Comparison of ENCODE assay signal across 8 cellular contexts in the genomic region with DNA sequence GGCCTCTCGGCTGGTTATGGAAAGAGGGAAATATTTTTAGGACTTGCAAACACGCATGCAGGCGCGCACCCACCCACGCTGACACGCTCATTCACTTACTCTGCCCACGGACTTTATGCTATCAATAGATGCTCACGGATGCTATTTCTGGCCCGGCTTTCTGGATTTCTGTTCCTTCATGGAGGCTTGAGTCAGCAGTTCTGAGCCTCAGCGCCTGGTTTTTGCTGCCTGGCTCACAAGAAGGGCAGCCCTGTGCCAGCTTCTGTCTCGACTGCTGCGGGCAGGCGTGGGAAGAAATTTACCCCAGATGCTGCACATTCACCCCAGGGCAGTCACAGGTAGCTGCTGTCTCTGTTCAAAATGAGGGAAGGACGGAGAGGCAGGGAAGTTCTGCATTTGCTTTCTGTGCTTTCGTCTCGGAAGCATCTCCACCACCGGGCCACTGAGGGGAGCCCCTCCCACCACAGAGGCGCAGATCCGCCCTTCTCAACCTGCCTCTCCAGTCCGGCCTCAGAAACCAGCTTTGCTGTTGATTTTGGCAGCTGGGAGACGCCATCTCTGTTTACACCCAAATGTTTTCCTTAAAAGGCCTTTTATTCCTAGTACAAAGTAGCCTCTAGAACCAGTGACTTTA.
DNase-seq lines count a peak whose midpoint lies in the region; ATAC-seq, FAIRE-seq and TF ChIP-seq lines count a peak whose summit lies in the region.

No MANE protein-coding gene starts in this region.

- no peak overlapping the region for H3K27ac Mint-ChIP-seq in T-helper 17 cell

- peak; percentile 77 for ATAC-seq in SK-N-SH treated with all-trans-retinoic acid at 6 μM for 48 hours
- peak in 3 of 4 donors; percentile 37 to 59 (median 59) for ATAC-seq in pancreas
- no peak for ATAC-seq in GM21717 (IDR thresholded peaks at IDR 0.05; ENCODE audit: unreplicated experiment)
- ATAC-seq in T-helper 17 cell, result no peak

- peak overlapping the region in 6 of 11 experiments; percentile 7 to 50 (median 37); a peak in 5 of 22 replicates for H3K9ac ChIP-seq in BLaER1 treated with 17β-estradiol and CSF1 and Interleukin-3, amounts not matched to agents 10 nM and 100 nM

- no peaks in the 10 kb centered on the region for H3K36me3 ChIP-seq in BLaER1 treated with 17β-estradiol and CSF1 and Interleukin-3, amounts not matched to agents 10 nM and 100 nM
- H3K36me3 ChIP-seq in pancreas, result no peaks in the 10 kb centered on the region

- no peaks in the 10 kb centered on the region for H3K36me3 Mint-ChIP-seq in T-helper 17 cell (ENCODE audit: low read depth)

- H3K4me3 Mint-ChIP-seq in T-helper 17 cell, result no peak overlapping the region

- intact Hi-C loops in pancreas (cut with DNase I), result no loop called here

- FAIRE-seq in pancreas (lab: Jason Lieb, UNC) (no peak), RCC 7860 (lab: Jason Lieb, UNC) (no peak)

- no peak overlapping the region for H3K4me3 ChIP-seq in BLaER1 treated with 17β-estradiol and CSF1 and Interleukin-3, amounts not matched to agents 10 nM and 100 nM
- no peak overlapping the region for H3K4me3 ChIP-seq in pancreas

- DNase-seq in globus pallidus (ENCODE audit: low spot score), result peak; percentile 55
- no peak for DNase-seq in pancreas
- no peak for DNase-seq in SW 1271 (lab: John Stamatoyannopoulos, UW)
- DNase-seq in T-helper 17 cell, result no peak
- no peak for DNase-seq in RCC 7860 (ENCODE audit: low spot score)

- peaks cover 2% of the 10 kb centered on the region for H3K4me1 Mint-ChIP-seq in T-helper 17 cell

- peak overlapping the region; percentile 59 to 81 (median 70) for H3K4me2 ChIP-seq in BLaER1 treated with 17β-estradiol and CSF1 and Interleukin-3, amounts not matched to agents 10 nM and 100 nM

- no peaks in the 10 kb centered on the region; a peak in 1 of 22 replicates for H4K20me1 ChIP-seq in BLaER1 treated with 17β-estradiol and CSF1 and Interleukin-3, amounts not matched to agents 10 nM and 100 nM

- H3K27me3 ChIP-seq in BLaER1 treated with 17β-estradiol and CSF1 and Interleukin-3, amounts not matched to agents 10 nM and 100 nM, result peaks cover 0 to 9% (median 0%) of the 10 kb centered on the region in 11 experiments; a peak in 4 of 22 replicates
- no peaks in the 10 kb centered on the region for H3K27me3 ChIP-seq in pancreas

- peak overlapping the region in 2 of 11 experiments; percentile 34 to 40; a peak in 2 of 22 replicates for H3K27ac ChIP-seq in BLaER1 treated with 17β-estradiol and CSF1 and Interleukin-3, amounts not matched to agents 10 nM and 100 nM
- no peak overlapping the region for H3K27ac ChIP-seq in pancreas

- peaks cover 50% of the 10 kb centered on the region for H3K27me3 Mint-ChIP-seq in T-helper 17 cell

- TF ChIP-seq CTCF in pancreas (IDR thresholded peaks at IDR 0.05), result no peak

- H3K9me3 ChIP-seq in BLaER1 treated with 17β-estradiol and CSF1 and Interleukin-3, amounts not matched to agents 10 nM and 100 nM (replicated peaks in 1 of 11), result no peaks in the 10 kb centered on the region
- H3K9me3 ChIP-seq in pancreas (no peaks in the 10 kb centered on the region), T-helper 17 cell (ENCODE audit: control insufficient read depth, low read length, poor library complexity, severe bottlenecking) (no peaks in the 10 kb centered on the region)

- peaks cover 23 to 50% (median 43%) of the 10 kb centered on the region in 10 experiments for H3K4me1 ChIP-seq in BLaER1 treated with 17β-estradiol and CSF1 and Interleukin-3, amounts not matched to agents 10 nM and 100 nM
- no peaks in the 10 kb centered on the region for H3K4me1 ChIP-seq in pancreas

- 79 to 80% methylated on average over 21 of the region's 21 CpGs for WGBS in pancreas, 2 donors

TF ChIP-seq in SK-N-SH treated with all-trans-retinoic acid at 6 μM for 48 hours, 23 proteins besides CTCF, POLR2A, EP300 and RAD21:
- TF ChIP-seq ZFP3 (CRISPR knock-in tag; IDR thresholded peaks at IDR 0.05) (no peak), BACH2 (CRISPR knock-in tag; IDR thresholded peaks at IDR 0.05; ENCODE audit: borderline replicate concordance) (no peak), TCF4 (CRISPR knock-in tag; IDR thresholded peaks at IDR 0.05; ENCODE audit: borderline replicate concordance) (no peak), ZNF8 (CRISPR knock-in tag; IDR thresholded peaks at IDR 0.05) (no peak), ZFP30 (CRISPR knock-in tag; IDR thresholded peaks at IDR 0.05) (no peak), TOX (CRISPR knock-in tag; IDR thresholded peaks at IDR 0.05; ENCODE audit: borderline replicate concordance) (no peak), ESRRG (CRISPR knock-in tag; IDR thresholded peaks at IDR 0.05) (no peak), ZC3H10 (CRISPR knock-in tag; IDR thresholded peaks at IDR 0.05) (no peak), ZNF565 (CRISPR knock-in tag; conservative IDR thresholded peaks at IDR 0.05; ENCODE audit: low read depth) (no peak)
- TF ChIP-seq, protein P1, sequence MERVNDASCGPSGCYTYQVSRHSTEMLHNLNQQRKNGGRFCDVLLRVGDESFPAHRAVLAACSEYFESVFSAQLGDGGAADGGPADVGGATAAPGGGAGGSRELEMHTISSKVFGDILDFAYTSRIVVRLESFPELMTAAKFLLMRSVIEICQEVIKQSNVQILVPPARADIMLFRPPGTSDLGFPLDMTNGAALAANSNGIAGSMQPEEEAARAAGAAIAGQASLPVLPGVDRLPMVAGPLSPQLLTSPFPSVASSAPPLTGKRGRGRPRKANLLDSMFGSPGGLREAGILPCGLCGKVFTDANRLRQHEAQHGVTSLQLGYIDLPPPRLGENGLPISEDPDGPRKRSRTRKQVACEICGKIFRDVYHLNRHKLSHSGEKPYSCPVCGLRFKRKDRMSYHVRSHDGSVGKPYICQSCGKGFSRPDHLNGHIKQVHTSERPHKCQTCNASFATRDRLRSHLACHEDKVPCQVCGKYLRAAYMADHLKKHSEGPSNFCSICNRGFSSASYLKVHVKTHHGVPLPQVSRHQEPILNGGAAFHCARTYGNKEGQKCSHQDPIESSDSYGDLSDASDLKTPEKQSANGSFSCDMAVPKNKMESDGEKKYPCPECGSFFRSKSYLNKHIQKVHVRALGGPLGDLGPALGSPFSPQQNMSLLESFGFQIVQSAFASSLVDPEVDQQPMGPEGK (CRISPR knock-in tag; IDR thresholded peaks at IDR 0.05; ENCODE audit: borderline replicate concordance), result no peak

Comparison
In these comparisons a context has a peak if more than half of its experiments do, and no peak if none do; other contexts are left out.
1. ATAC-seq: peak in SK-N-SH treated with all-trans-retinoic acid at 6 μM for 48 hours (single experiment) and pancreas (3 of 4); none in GM21717 (single experiment) and T-helper 17 cell (single experiment).